In the genomic region with DNA sequence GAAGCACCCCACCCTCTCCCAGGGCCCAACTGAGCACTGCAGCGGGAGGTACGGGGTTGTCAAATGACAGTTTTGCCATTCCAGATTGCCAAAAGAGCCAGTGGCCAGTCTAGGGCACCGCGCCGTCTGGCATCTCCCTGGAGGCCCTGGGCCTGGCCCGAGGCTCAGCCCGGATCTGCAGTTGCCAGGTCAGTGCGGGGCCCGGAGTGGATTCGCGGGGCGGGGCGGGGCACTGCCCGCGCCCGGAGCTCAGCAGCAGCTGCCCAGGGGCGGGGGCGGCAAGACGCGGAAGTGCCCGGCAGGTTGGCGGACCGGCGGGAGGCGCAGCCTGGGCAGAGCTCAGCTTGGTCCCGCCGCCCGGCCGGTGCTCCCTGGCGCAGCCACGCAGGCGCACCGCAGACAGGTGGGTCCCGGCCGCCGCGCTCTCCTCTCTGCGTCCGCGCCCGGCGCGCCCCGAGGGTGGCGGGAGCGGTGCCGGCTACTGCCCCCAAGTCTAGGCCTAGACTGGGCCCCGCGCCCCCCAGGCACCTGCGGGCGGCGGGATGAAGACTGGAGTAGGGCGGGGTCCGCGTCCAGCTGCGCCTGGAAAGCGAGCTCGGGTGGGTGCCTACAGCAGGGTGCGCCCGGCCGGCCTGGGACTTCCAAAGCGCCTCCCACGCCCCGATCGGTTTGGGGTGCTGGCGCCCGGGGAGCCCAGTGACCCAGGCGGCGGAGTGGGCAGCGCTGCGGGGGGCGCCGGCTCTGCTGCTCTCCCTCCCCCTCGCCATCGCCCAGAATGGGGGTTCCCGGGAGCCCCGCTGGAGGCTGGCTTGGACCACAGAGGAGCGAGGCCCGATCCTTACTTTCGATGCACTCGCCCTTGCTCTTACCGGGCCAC, we compare ENCODE assay signal across 8 cellular contexts. TPM values are rescaled to one million over a fixed set of nuclear protein-coding genes. Genes with fewer than 3 reads are reported as not detected.
A peak's percentile ranks its signal among the peaks of the same experiment; 100 is the strongest.
DNase-seq lines count a peak whose midpoint lies in the region; ATAC-seq and TF ChIP-seq lines count a peak whose summit lies in the region.

A gene with protein sequence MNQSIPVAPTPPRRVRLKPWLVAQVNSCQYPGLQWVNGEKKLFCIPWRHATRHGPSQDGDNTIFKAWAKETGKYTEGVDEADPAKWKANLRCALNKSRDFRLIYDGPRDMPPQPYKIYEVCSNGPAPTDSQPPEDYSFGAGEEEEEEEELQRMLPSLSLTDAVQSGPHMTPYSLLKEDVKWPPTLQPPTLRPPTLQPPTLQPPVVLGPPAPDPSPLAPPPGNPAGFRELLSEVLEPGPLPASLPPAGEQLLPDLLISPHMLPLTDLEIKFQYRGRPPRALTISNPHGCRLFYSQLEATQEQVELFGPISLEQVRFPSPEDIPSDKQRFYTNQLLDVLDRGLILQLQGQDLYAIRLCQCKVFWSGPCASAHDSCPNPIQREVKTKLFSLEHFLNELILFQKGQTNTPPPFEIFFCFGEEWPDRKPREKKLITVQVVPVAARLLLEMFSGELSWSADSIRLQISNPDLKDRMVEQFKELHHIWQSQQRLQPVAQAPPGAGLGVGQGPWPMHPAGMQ (plus strand): TSS at position 281 of the 877 bp plus-strand sequence. CDS start 4,155 bp downstream, outside the sequence.

- in situ Hi-C loops in HAP-1 (cut with MboI; ENCODE audit: low sequenced_read_pairs), result no loop called here

- peak within 1 kb of the TSS; percentile 48 for H3K9ac ChIP-seq in endocrine pancreas (ENCODE audit: control insufficient read depth, insufficient read depth, low read length)

- no peak for ATAC-seq in GM21423 (IDR thresholded peaks at IDR 0.05; ENCODE audit: unreplicated experiment)

- intact Hi-C loops in uterus (cut with DNase I; ENCODE audit: low total_unique reads), result no loop called here

- DNase-seq in DMS79 (lab: John Stamatoyannopoulos, UW), result peak; percentile 19
- DNase-seq in HAP-1 (ENCODE audit: low spot score in 2 of 2), result peak in 1 of 2 experiments; percentile 65
- peak in 1 of 2 experiments; percentile 40 for DNase-seq in SJSA1 (ENCODE audit: low read depth in 1 of 2, low spot score in 2 of 2)
- peak; percentile 57 for DNase-seq in mucosa of gallbladder (ENCODE audit: low spot score)
- no peak for DNase-seq in uterus
- DNase-seq in HCEC 1CT, result no peak

- H3K27me3 ChIP-seq in HAP-1 (ENCODE audit: low read depth) (no peaks in the 10 kb centered on the region), SJSA1 (replicated peaks) (peaks cover 47% of the 10 kb centered on the region), endocrine pancreas (ENCODE audit: control insufficient read depth, insufficient read depth, low read length) (no peaks in the 10 kb centered on the region), uterus (no peaks in the 10 kb centered on the region)

- H3K4me3 ChIP-seq in HAP-1 (peak within 1 kb of the TSS; percentile 51), SJSA1 (peak within 1 kb of the TSS; percentile 14), endocrine pancreas (ENCODE audit: control insufficient read depth, insufficient read depth, low read length) (peak within 1 kb of the TSS; percentile 40), uterus (peak within 1 kb of the TSS; percentile 21 to 31)

- H3K27ac ChIP-seq in SJSA1 (no peak within 1 kb of the TSS), uterus (no peak within 1 kb of the TSS)

- no peak for TF ChIP-seq POLR2A in uterus (IDR thresholded peaks at IDR 0.05)

- TF ChIP-seq CTCF in uterus (IDR thresholded peaks at IDR 0.05), result no peak

- H3K9me3 ChIP-seq in HAP-1, result no peaks in the 10 kb centered on the region
- H3K9me3 ChIP-seq in SJSA1 (replicated peaks), result peaks cover 3% of the 10 kb centered on the region; the same call in 1 of the 2 replicates
- no peaks in the 10 kb centered on the region for H3K9me3 ChIP-seq in endocrine pancreas (ENCODE audit: control insufficient read depth, low read length)
- no peaks in the 10 kb centered on the region for H3K9me3 ChIP-seq in uterus

- no peaks in the 10 kb centered on the region for H3K36me3 ChIP-seq in HAP-1 (replicated peaks)
- H3K36me3 ChIP-seq in SJSA1, result no peaks in the 10 kb centered on the region
- no peaks in the 10 kb centered on the region for H3K36me3 ChIP-seq in endocrine pancreas (ENCODE audit: control insufficient read depth, insufficient read depth, low read length)
- no peaks in the 10 kb centered on the region for H3K36me3 ChIP-seq in uterus

- no peaks in the 10 kb centered on the region for H3K4me1 ChIP-seq in HAP-1
- H3K4me1 ChIP-seq in SJSA1 (replicated peaks), result peaks cover 10% of the 10 kb centered on the region
- no peaks in the 10 kb centered on the region for H3K4me1 ChIP-seq in endocrine pancreas (ENCODE audit: control insufficient read depth, insufficient read depth, low read length)
- peaks cover 0 to 11% of the 10 kb centered on the region in 2 donors for H3K4me1 ChIP-seq in uterus

RNA-seq across cellular contexts. Expression of the gene that starts here (rescaled TPM):
- 0.08 TPM in 1 of 2 replicates, not detected in the other for total RNA-seq in SJSA1 (2014; rRNA removed; shearing (Covaris generic))
- total RNA-seq in mucosa of gallbladder (18.8 TPM), uterus (10 to 100 TPM in 1 of 4 donors, 1 to 10 TPM in 3; 2.0 to 52.5 (median 4.5) TPM)

Comparison
In these comparisons a context has a peak if more than half of its experiments do, and no peak if none do; other contexts are left out.
1. DNase-seq: peak in DMS79 (single experiment) and mucosa of gallbladder (single experiment); none in uterus (0 of 2) and HCEC 1CT (single experiment).
2. Peak in every context shown above with its lines, with median percentiles within 50 percentile points of each other: H3K4me3 ChIP-seq.